Comparison of ENCODE assay signal across 9 cellular contexts in the genomic region with DNA sequence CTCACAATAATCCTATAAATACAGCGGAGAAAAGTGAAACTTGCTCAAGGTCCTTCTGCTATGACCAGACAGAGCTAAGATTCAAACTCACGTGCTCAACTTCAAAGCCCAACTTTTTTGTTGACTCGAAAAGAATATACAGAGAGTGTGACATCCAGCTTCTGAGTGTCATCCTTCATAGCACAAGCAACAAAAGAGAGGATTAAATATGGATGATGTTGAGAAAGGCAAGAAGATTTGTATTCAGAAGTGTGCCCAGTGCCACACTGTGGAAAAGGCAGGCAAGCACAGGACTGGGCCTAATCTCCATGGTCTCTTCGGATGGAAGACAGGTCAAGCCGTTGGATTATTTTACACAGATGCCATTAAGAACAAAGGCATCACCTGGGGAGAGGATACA. TPM values are rescaled to one million over a fixed set of nuclear protein-coding genes. Genes with fewer than 3 reads are reported as not detected.
DNase-seq lines count a peak whose midpoint lies in the region; ATAC-seq and TF ChIP-seq lines count a peak whose summit lies in the region.
"Had no signal": no experiment of that assay in that cellular context is flagged by ENCODE, and none has a peak within 500 bp of the region (broad histone marks: within the 10 kb centered on the region; RNA-seq: fewer than 3 reads in every experiment).

No MANE protein-coding gene starts in this region.

- H3K4me1 ChIP-seq in endocrine pancreas (ENCODE audit: control insufficient read depth, insufficient read depth, low read length) = peaks cover 17% of the 10 kb centered on the region

- no peaks in the 10 kb centered on the region for H3K27me3 ChIP-seq in endocrine pancreas (ENCODE audit: control insufficient read depth, insufficient read depth, low read length)
- H3K27me3 ChIP-seq: heart right ventricle had no signal

- H3K9me3 Mint-ChIP-seq in osteocyte (ENCODE audit: unreplicated experiment) = no peaks in the 10 kb centered on the region

- H3K9me3 ChIP-seq in endocrine pancreas (ENCODE audit: control insufficient read depth, low read length) = no peaks in the 10 kb centered on the region
- H3K9me3 ChIP-seq: heart right ventricle had no signal

- H3K4me3 ChIP-seq in endocrine pancreas (ENCODE audit: control insufficient read depth, insufficient read depth, low read length) = peak overlapping the region; percentile 69
- H3K4me3 ChIP-seq: heart right ventricle had no signal

- no peak overlapping the region for H3K27ac Mint-ChIP-seq in osteocyte (ENCODE audit: unreplicated experiment)

- no peak overlapping the region for H3K4me3 Mint-ChIP-seq in osteocyte (ENCODE audit: unreplicated experiment)

- H3K9ac ChIP-seq in endocrine pancreas (ENCODE audit: control insufficient read depth, insufficient read depth, low read length) = no peak overlapping the region

- H3K36me3 ChIP-seq in endocrine pancreas (ENCODE audit: control insufficient read depth, insufficient read depth, low read length) = no peaks in the 10 kb centered on the region
- H3K36me3 ChIP-seq: heart right ventricle had no signal

- no peaks in the 10 kb centered on the region for H3K27me3 Mint-ChIP-seq in osteocyte (ENCODE audit: unreplicated experiment)

- no peak for ATAC-seq in HG02852 (IDR thresholded peaks at IDR 0.05; ENCODE audit: unreplicated experiment)
- ATAC-seq: heart right ventricle had no signal

- DNase-seq in GM10266 (ENCODE audit: extremely low spot score) (no peak), NCI-H2227 (lab: John Stamatoyannopoulos, UW; ENCODE audit: unreplicated experiment) (peak; percentile 67), osteocyte (ENCODE audit: extremely low spot score, unreplicated experiment) (no peak), iPS-NIHi7 (ENCODE audit: extremely low spot score) (no peak), NCI-H187 treated with DMSO at 0.1 percent for 48 hours (lab: John Stamatoyannopoulos, UW) (no peak)
- no peak for DNase-seq in activated T-cell treated with anti-CD3 and anti-CD28 coated beads, Interleukin-2, amount 50 U/mL, for 1 hour
- DNase-seq: heart right ventricle had no signal

- H3K36me3 Mint-ChIP-seq in osteocyte (ENCODE audit: unreplicated experiment) = no peaks in the 10 kb centered on the region

- TF ChIP-seq CTCF in GM10266 (IDR thresholded peaks at IDR 0.05; ENCODE audit: control insufficient read depth, insufficient read depth, low read depth, missing control alignments) = peak; percentile 29
- TF ChIP-seq CTCF in osteocyte (IDR thresholded peaks at IDR 0.05) = peak; percentile 40

- peaks cover 27% of the 10 kb centered on the region for H3K4me1 Mint-ChIP-seq in osteocyte (ENCODE audit: unreplicated experiment)

RNA-seq across cellular contexts. Expression of a gene that starts 2.1 kb away (rescaled TPM):
- 37.4 and 42.0 TPM in 2 replicates for total RNA-seq in osteocyte
